Comparison of ENCODE assay signal across 32 cellular contexts in genomic region chr22:41974691-41975290, GRCh38. TPM values are rescaled to one million over a fixed set of nuclear protein-coding genes. Genes with fewer than 3 reads are reported as not detected.
A peak's percentile ranks its signal among the peaks of the same experiment; 100 is the strongest.
DNase-seq lines count a peak whose midpoint lies in the region; ATAC-seq and TF ChIP-seq lines count a peak whose summit lies in the region.
"Had no signal": no experiment of that assay in that cellular context is flagged by ENCODE, and none has a peak within 500 bp of the region (broad histone marks: within the 10 kb centered on the region; RNA-seq: fewer than 3 reads in every experiment).

No MANE protein-coding gene starts in this region.

- H3K9me3 Mint-ChIP-seq in activated T-helper 17 cell treated with anti-CD3 and anti-CD28 coated beads, Interleukin-2, amount 50 U/mL, for 72 hours = no peaks in the 10 kb centered on the region
- H3K9me3 Mint-ChIP-seq: activated naive CD4-positive, alpha-beta T cell treated with anti-CD3 and anti-CD28 coated beads for 36 hours; stimulated activated naive CD8-positive, alpha-beta T cell treated with anti-CD3 and anti-CD28 coated beads, Interleukin-15, amount 100 ng/mL, for 72 hours; T-helper 2 cell treated with Interferon-gamma antibody and Interleukin-4, amounts not matched to agents 5 μg/mL and 100 μg/mL, for 36 hours had no signal

- no peaks in the 10 kb centered on the region for H3K36me3 Mint-ChIP-seq in activated T-helper 17 cell treated with anti-CD3 and anti-CD28 coated beads, Interleukin-2, amount 50 U/mL, for 72 hours (ENCODE audit: low read depth)
- H3K36me3 Mint-ChIP-seq: naive thymus-derived CD4-positive, alpha-beta T cell had no signal

- H4K20me1 ChIP-seq in osteoblast (ENCODE audit: insufficient read depth, low read length) = no peaks in the 10 kb centered on the region

- H2AFZ ChIP-seq in osteoblast (ENCODE audit: low read length) = no peak overlapping the region

- ATAC-seq in activated T-helper 17 cell treated with anti-CD3 and anti-CD28 coated beads, Interleukin-2, amount 50 U/mL, for 72 hours (replicated peaks) = peak; percentile 83
- no peak for ATAC-seq in left cardiac atrium
- ATAC-seq in HG03280 (IDR thresholded peaks at IDR 0.05; ENCODE audit: unreplicated experiment) = no peak
- ATAC-seq: gastroesophageal sphincter; left lung; naive thymus-derived CD4-positive, alpha-beta T cell; sciatic nerve; stimulated activated naive CD8-positive, alpha-beta T cell treated with anti-CD3 and anti-CD28 coated beads, Interleukin-15, amount 100 ng/mL, for 72 hours had no signal

- H3K9me3 ChIP-seq in osteoblast (ENCODE audit: low read depth, low read length) = no peaks in the 10 kb centered on the region
- H3K9me3 ChIP-seq: colonic mucosa, gastroesophageal sphincter, left lung, SK-N-SH, tibial artery had no signal

- H3K79me2 ChIP-seq in osteoblast (ENCODE audit: insufficient read depth, low read length) = no peaks in the 10 kb centered on the region

- no peak overlapping the region for H3K4me3 ChIP-seq in osteoblast (ENCODE audit: insufficient read depth, low read length)
- H3K4me3 ChIP-seq: colonic mucosa, gastroesophageal sphincter, left lung, tibial artery had no signal

- peaks cover 53% of the 10 kb centered on the region for H3K27me3 ChIP-seq in osteoblast (ENCODE audit: insufficient read depth, low read length)

- peak overlapping the region; percentile 73 for H3K4me3 Mint-ChIP-seq in activated T-helper 17 cell treated with anti-CD3 and anti-CD28 coated beads, Interleukin-2, amount 50 U/mL, for 72 hours
- H3K4me3 Mint-ChIP-seq: stimulated activated naive CD8-positive, alpha-beta T cell treated with anti-CD3 and anti-CD28 coated beads, Interleukin-15, amount 100 ng/mL, for 72 hours had no signal

- peaks cover 10% of the 10 kb centered on the region for H3K4me1 Mint-ChIP-seq in activated T-helper 17 cell treated with anti-CD3 and anti-CD28 coated beads, Interleukin-2, amount 50 U/mL, for 72 hours

- H3K36me3 ChIP-seq in osteoblast (ENCODE audit: insufficient read depth, low read length) = no peaks in the 10 kb centered on the region
- H3K36me3 ChIP-seq: colonic mucosa, gastroesophageal sphincter, left lung, tibial artery had no signal

- DNase-seq in NCI-H2171 treated with DMSO at 0.1 percent for 48 hours (lab: John Stamatoyannopoulos, UW) = peak; percentile 35
- DNase-seq in NCI-H2171 (lab: John Stamatoyannopoulos, UW) = no peak
- peak; percentile 55 for DNase-seq in GM10266 (ENCODE audit: extremely low spot score)
- DNase-seq in osteoblast (ENCODE audit: insufficient read length, low spot score, missing footprints) = peak; percentile 39
- DNase-seq in left cardiac atrium = no peak
- DNase-seq in NCI-H1417 treated with DMSO at 0.1 percent for 48 hours (lab: John Stamatoyannopoulos, UW) = no peak
- DNase-seq: 8988T; activated CD4-positive, alpha-beta T cell treated with anti-CD3 and anti-CD28 coated beads, Interleukin-2, amount 50 U/mL, for 48 hours; activated naive CD4-positive, alpha-beta T cell treated with anti-CD3 and anti-CD28 coated beads for 36 hours; amniotic stem cell; colonic mucosa; DMS153; GF-D8; hippocampal formation; immature natural killer cell; Karpas-422; left lung; MV-4-11; naive thymus-derived CD4-positive, alpha-beta T cell; NCI-H1694 treated with DMSO at 0.1 percent for 48 hours; NCI-H345; NCI-H82; stimulated activated naive CD8-positive, alpha-beta T cell treated with anti-CD3 and anti-CD28 coated beads, Interleukin-15, amount 100 ng/mL, for 72 hours; tibial artery had no signal

- TF ChIP-seq CTCF in GM10266 (IDR thresholded peaks at IDR 0.05; ENCODE audit: control insufficient read depth, insufficient read depth, low read depth, missing control alignments) (no peak), osteoblast (IDR thresholded peaks at IDR 0.05; ENCODE audit: extremely low read depth, low read depth, low read length) (no peak)

- no peak overlapping the region for H3K27ac Mint-ChIP-seq in activated T-helper 17 cell treated with anti-CD3 and anti-CD28 coated beads, Interleukin-2, amount 50 U/mL, for 72 hours
- H3K27ac Mint-ChIP-seq: activated naive CD4-positive, alpha-beta T cell treated with anti-CD3 and anti-CD28 coated beads for 36 hours; immature natural killer cell; naive thymus-derived CD4-positive, alpha-beta T cell; stimulated activated naive CD8-positive, alpha-beta T cell treated with anti-CD3 and anti-CD28 coated beads, Interleukin-15, amount 100 ng/mL, for 72 hours; T-helper 2 cell treated with Interferon-gamma antibody and Interleukin-4, amounts not matched to agents 5 μg/mL and 100 μg/mL, for 36 hours had no signal

- H3K4me1 ChIP-seq in osteoblast (ENCODE audit: insufficient read depth, low read length) = no peaks in the 10 kb centered on the region
- H3K4me1 ChIP-seq: colonic mucosa had no signal

- no peak overlapping the region for H3K4me2 ChIP-seq in osteoblast (ENCODE audit: insufficient read depth, low read length)
- H3K4me2 ChIP-seq: SK-N-SH had no signal

- no peak overlapping the region for H3K27ac ChIP-seq in osteoblast (ENCODE audit: low read depth, low read length)
- H3K27ac ChIP-seq: colonic mucosa, gastroesophageal sphincter, left lung, tibial artery, VCaP had no signal

- intact Hi-C loops in left cardiac atrium (cut with DNase I) = no loop called here

- H3K27me3 Mint-ChIP-seq in activated T-helper 17 cell treated with anti-CD3 and anti-CD28 coated beads, Interleukin-2, amount 50 U/mL, for 72 hours = peaks cover 17% of the 10 kb centered on the region

RNA-seq across cellular contexts. Expression of gene SEPTIN3, which starts 5.5 kb away (rescaled TPM):
- total RNA-seq in activated T-helper 17 cell treated with anti-CD3 and anti-CD28 coated beads, Interleukin-2, amount 50 U/mL, for 72 hours = 1 to 10 TPM; 2.1 to 4.1 TPM
- 0.29 and 0.36 TPM in 2 replicates for total RNA-seq in osteoblast
- total RNA-seq in left cardiac atrium = under 1 TPM; 0.09 to 0.24 TPM

RNA-seq across cellular contexts. Expression of gene WBP2NL, which starts 23.8 kb away (rescaled TPM):
- 1 to 10 TPM in 1 of 2 donors, under 1 TPM in 1; 0.50 to 2.1 TPM for total RNA-seq in activated T-helper 17 cell treated with anti-CD3 and anti-CD28 coated beads, Interleukin-2, amount 50 U/mL, for 72 hours
- total RNA-seq in osteoblast (under 0.01 and 0.72 TPM in 2 replicates), left cardiac atrium (under 1 TPM; 0.42 to 0.50 TPM)
- total RNA-seq: H4 had no signal

RNA-seq across cellular contexts. Expression of gene CENPM, which starts 27.8 kb away (rescaled TPM):
- total RNA-seq in activated T-helper 17 cell treated with anti-CD3 and anti-CD28 coated beads, Interleukin-2, amount 50 U/mL, for 72 hours = 10 to 100 TPM; 62.3 to 90.5 TPM
- total RNA-seq in osteoblast (1.2 and 1.8 TPM in 2 replicates), left cardiac atrium (1 to 10 TPM in 1 of 2 donors, under 1 TPM in 1; 0.79 to 2.0 TPM)
- total RNA-seq: sciatic nerve had no signal

RNA-seq across cellular contexts. Expression of gene TNFRSF13C, which starts 48.2 kb away (rescaled TPM):
- 1 to 10 TPM; 2.7 to 7.7 TPM for total RNA-seq in activated T-helper 17 cell treated with anti-CD3 and anti-CD28 coated beads, Interleukin-2, amount 50 U/mL, for 72 hours
- under 0.01 TPM in 2 replicates for total RNA-seq in osteoblast
- under 1 TPM; 0.29 to 0.44 TPM for total RNA-seq in left cardiac atrium

Comparison
In these comparisons a context has a peak if more than half of its experiments do, and no peak if none do; other contexts are left out.
1. DNase-seq: peak in NCI-H2171 treated with DMSO at 0.1 percent for 48 hours (single experiment), GM10266 (single experiment) and osteoblast (single experiment); none in NCI-H2171 (single experiment), left cardiac atrium (single experiment) and NCI-H1417 treated with DMSO at 0.1 percent for 48 hours (single experiment).